ENCODE assay signal across 15 cellular contexts in the genomic region with DNA sequence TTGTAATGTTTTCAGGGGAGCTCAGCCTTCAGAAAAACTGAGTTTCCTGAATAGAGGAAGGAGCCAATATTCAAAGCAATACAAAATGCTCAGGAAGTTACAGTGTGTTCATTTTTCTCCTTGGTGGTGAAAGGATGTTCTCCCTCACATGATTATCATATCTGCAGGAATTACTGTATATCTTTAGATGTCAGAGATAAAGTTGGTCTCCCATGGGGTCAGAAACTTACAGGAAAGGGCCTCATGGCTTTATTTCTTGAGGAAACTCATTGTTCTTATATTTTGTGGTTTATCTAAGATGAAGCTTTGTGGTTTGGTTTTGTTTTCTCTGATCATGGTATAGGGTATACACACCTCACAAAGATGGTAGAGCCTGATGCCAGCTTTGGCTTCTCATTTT.
"Had no signal": no experiment of that assay in that cellular context is flagged by ENCODE, and none has a peak within 500 bp of the region (broad histone marks: within the 10 kb centered on the region; RNA-seq: fewer than 3 reads in every experiment).

No MANE protein-coding gene starts in this region.

- H3K27ac ChIP-seq: breast epithelium, esophagus muscularis mucosa, foreskin keratinocyte, heart right ventricle, right atrium auricular region, skin epidermis had no signal

- DNase-seq: activated CD4-positive, alpha-beta memory T cell treated with anti-CD3 and anti-CD28 coated beads for 36 hours; activated CD4-positive, CD25-positive, alpha-beta regulatory T cell treated with anti-CD3 and anti-CD28 coated beads, Interleukin-2, amount 50 U/mL, for 72 hours; activated CD8-positive, alpha-beta memory T cell treated with anti-CD3 and anti-CD28 coated beads, Interleukin-2, amount 50 U/mL, for 4 hours; activated naive CD8-positive, alpha-beta T cell treated with anti-CD3 and anti-CD28 coated beads, Interleukin-2, amount 10 ng/mL, durations not matched to agents 7 days and 5 days; aorta; foreskin keratinocyte; heart right ventricle; islet precursor cell; mucosa of descending colon had no signal

- H3K4me3 ChIP-seq: breast epithelium, esophagus muscularis mucosa, heart right ventricle, mucosa of descending colon, right atrium auricular region, skin epidermis had no signal

- H3K27me3 ChIP-seq: breast epithelium, esophagus muscularis mucosa, foreskin keratinocyte, heart right ventricle, right atrium auricular region had no signal

- ATAC-seq: foreskin keratinocyte, heart right ventricle, left lobe of liver, mucosa of descending colon had no signal

- H3K36me3 Mint-ChIP-seq: activated CD4-positive, alpha-beta memory T cell treated with anti-CD3 and anti-CD28 coated beads for 36 hours; activated naive CD8-positive, alpha-beta T cell treated with anti-CD3 and anti-CD28 coated beads, Interleukin-2, amount 10 ng/mL, durations not matched to agents 7 days and 5 days; naive thymus-derived CD8-positive, alpha-beta T cell had no signal

- H3K4me3 Mint-ChIP-seq: activated CD4-positive, alpha-beta memory T cell treated with anti-CD3 and anti-CD28 coated beads for 36 hours; activated naive CD8-positive, alpha-beta T cell treated with anti-CD3 and anti-CD28 coated beads, Interleukin-2, amount 10 ng/mL, durations not matched to agents 7 days and 5 days had no signal

- H3K9me3 Mint-ChIP-seq: activated CD4-positive, alpha-beta memory T cell treated with anti-CD3 and anti-CD28 coated beads for 36 hours had no signal

- H3K27ac Mint-ChIP-seq: activated CD4-positive, alpha-beta memory T cell treated with anti-CD3 and anti-CD28 coated beads for 36 hours; activated naive CD8-positive, alpha-beta T cell treated with anti-CD3 and anti-CD28 coated beads, Interleukin-2, amount 10 ng/mL, durations not matched to agents 7 days and 5 days had no signal
